Comparison of ENCODE assay signal across 15 cellular contexts in the genomic region with DNA sequence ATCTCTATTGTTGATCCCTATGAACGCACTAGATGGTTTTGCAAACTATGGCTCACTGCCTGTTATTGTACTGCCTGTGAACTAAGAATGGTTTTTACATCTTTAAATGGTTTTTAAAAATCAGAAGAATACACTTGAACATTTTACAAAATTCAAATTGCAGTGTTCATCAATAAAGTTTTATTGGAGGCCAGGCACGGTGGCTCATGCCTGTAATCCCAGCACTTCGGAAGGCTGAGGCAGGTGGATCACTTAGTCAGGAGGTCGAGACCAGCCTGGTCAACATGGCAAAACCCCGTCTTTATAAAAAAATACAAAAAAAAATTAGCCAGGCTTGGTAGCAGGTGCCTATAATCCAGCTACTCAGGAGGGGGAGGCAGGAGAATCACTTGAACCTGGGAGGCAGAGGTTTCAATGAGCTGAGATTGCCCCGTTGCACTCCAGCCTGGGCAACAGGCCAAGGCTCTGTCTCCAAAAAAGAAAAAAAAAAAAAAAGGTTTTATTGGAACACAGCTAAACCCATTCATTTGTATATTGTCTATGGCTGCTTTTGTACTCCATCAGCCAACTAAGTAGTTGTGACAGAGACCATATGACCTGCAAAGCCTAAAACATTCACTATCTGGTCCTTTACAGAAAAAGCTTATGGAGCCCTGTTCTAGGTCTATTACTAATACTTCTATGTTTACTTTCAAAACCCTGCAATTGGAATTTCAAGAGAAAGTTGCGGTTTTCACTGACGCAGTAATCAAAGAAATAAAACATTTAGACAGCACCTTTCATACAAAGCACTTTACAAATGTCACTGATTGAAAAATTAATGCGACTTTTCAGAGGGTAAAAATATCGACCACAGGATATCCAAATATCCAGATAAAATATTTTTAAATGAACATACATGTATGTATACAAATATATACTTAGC.
DNase-seq lines count a peak whose midpoint lies in the region; ATAC-seq and TF ChIP-seq lines count a peak whose summit lies in the region.
"Had no signal": no experiment of that assay in that cellular context is flagged by ENCODE, and none has a peak within 500 bp of the region (broad histone marks: within the 10 kb centered on the region; RNA-seq: fewer than 3 reads in every experiment).

No MANE protein-coding gene starts in this region.

- no peaks in the 10 kb centered on the region for H3K9me3 ChIP-seq in HEK293 (ENCODE audit: control insufficient read depth, insufficient read depth, low read depth, low read length)
- H3K9me3 ChIP-seq: ovary had no signal

- POLR2A ChIA-PET in HEK293 (lab: Yijun Ruan, JAX): interaction anchor here (0.6 to 0.9 kb wide), 4 partner anchors 29 to 413 kb away, joined by 3 to 12 read pairs (median 4); partner anchors contain the start of gene PSMD3

- no peak for TF ChIP-seq CTCF in HEK293 (tag by site-specific recombination; IDR thresholded peaks at IDR 0.05)
- TF ChIP-seq CTCF in GM13977 (IDR thresholded peaks at IDR 0.05; ENCODE audit: extremely low read depth, insufficient read depth, missing control alignments): no peak

- H3K36me3 ChIP-seq in HEK293 (ENCODE audit: control insufficient read depth in 2 of 2, insufficient read depth in 1 of 2, low read length in 2 of 2): no peaks in the 10 kb centered on the region; a peak in 1 of 3 replicates
- H3K36me3 ChIP-seq: ovary had no signal

- no peak overlapping the region for H3K27ac ChIP-seq in HEK293 (ENCODE audit: extremely low read depth, low read depth, low read length)
- H3K27ac ChIP-seq: ovary had no signal

- peaks cover 25% of the 10 kb centered on the region for H3K4me1 ChIP-seq in HEK293 (ENCODE audit: control insufficient read depth, insufficient read depth, low read length)

- CTCF ChIA-PET in HEK293 (lab: Yijun Ruan, JAX): interaction anchor here (0.7 to 1.1 kb wide), 2 partner anchors 27 to 240 kb away, joined by 3 to 4 read pairs; no protein-coding TSS in a partner anchor

- no peak for ATAC-seq in HG02642 (IDR thresholded peaks at IDR 0.05; ENCODE audit: poor library complexity, unreplicated experiment)
- ATAC-seq: HCT116 had no signal

- DNase-seq in DMS153 treated with DMSO at 0.1 percent for 48 hours (lab: John Stamatoyannopoulos, UW; ENCODE audit: unreplicated experiment): peak; percentile 29
- peak; percentile 58 for DNase-seq in NCI-H69 (lab: John Stamatoyannopoulos, UW)
- DNase-seq in foreskin melanocyte: peak; percentile 59
- no peak for DNase-seq in NCI-H187 treated with DMSO at 0.1 percent for 48 hours (lab: John Stamatoyannopoulos, UW)
- no peak for DNase-seq in GM13977 (ENCODE audit: low spot score)
- DNase-seq in CD1c-positive myeloid dendritic cell (ENCODE audit: extremely low spot score): no peak
- DNase-seq: activated CD4-positive, alpha-beta T cell treated with anti-CD3 and anti-CD28 coated beads for 48 hours; effector CD4-positive, alpha-beta T cell; foreskin fibroblast; NCI-H524; ovary; substantia nigra had no signal

- H3K4me3 ChIP-seq in HEK293 (ENCODE audit: low read depth, low read length): no peak overlapping the region
- H3K4me3 ChIP-seq: ovary had no signal

- in situ Hi-C loops in GM13977 (cut with MboI; ENCODE audit: low pct_unique_long_range_greater_than_20kb, low sequenced_read_pairs, unreplicated experiment): no loop called here

TF ChIP-seq in HEK293, 187 proteins besides CTCF, POLR2A, EP300 and RAD21:
- TF ChIP-seq ZNF121 (tag by site-specific recombination; IDR thresholded peaks at IDR 0.05) (peak; percentile 51), SP2 (tag by site-specific recombination; IDR thresholded peaks at IDR 0.05) (no peak), ZNF792 (tag by site-specific recombination; IDR thresholded peaks at IDR 0.05) (no peak), ZNF366 (tag by site-specific recombination; conservative IDR thresholded peaks at IDR 0.05) (peak; percentile 46; the same call in 1 of the 2 replicates), PRDM1 (tag by site-specific recombination; IDR thresholded peaks at IDR 0.05) (peak; percentile 67), ZSCAN30 (tag by site-specific recombination; IDR thresholded peaks at IDR 0.05) (0 out of 2 replicates have a peak, but pooled peaks have one; percentile 22), YY1 (tag by site-specific recombination; IDR thresholded peaks at IDR 0.05) (no peak), ZNF664 (tag by site-specific recombination; IDR thresholded peaks at IDR 0.05) (0 out of 2 replicates have a peak, but pooled peaks have one; percentile 4), GFI1B (tag by site-specific recombination; IDR thresholded peaks at IDR 0.05) (peak; percentile 71; the same call in 1 of the 2 replicates), PRDM4 (tag by site-specific recombination; IDR thresholded peaks at IDR 0.05) (peak; percentile 68), ZNF362 (tag by site-specific recombination; IDR thresholded peaks at IDR 0.05) (peak; percentile 88; the same call in 1 of the 2 replicates), ZNF580 (tag by site-specific recombination; IDR thresholded peaks at IDR 0.05) (0 out of 2 replicates have a peak, but pooled peaks have one; percentile 32), SP7 (tag by site-specific recombination; IDR thresholded peaks at IDR 0.05) (0 out of 2 replicates have a peak, but pooled peaks have one; percentile 30), KLF9 (tag by site-specific recombination; IDR thresholded peaks at IDR 0.05; ENCODE audit: low read depth) (no peak), ZNF157 (tag by site-specific recombination; IDR thresholded peaks at IDR 0.05) (no peak)
- TF ChIP-seq, protein P1, sequence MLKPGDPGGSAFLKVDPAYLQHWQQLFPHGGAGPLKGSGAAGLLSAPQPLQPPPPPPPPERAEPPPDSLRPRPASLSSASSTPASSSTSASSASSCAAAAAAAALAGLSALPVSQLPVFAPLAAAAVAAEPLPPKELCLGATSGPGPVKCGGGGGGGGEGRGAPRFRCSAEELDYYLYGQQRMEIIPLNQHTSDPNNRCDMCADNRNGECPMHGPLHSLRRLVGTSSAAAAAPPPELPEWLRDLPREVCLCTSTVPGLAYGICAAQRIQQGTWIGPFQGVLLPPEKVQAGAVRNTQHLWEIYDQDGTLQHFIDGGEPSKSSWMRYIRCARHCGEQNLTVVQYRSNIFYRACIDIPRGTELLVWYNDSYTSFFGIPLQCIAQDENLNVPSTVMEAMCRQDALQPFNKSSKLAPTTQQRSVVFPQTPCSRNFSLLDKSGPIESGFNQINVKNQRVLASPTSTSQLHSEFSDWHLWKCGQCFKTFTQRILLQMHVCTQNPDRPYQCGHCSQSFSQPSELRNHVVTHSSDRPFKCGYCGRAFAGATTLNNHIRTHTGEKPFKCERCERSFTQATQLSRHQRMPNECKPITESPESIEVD (tag by site-specific recombination; IDR thresholded peaks at IDR 0.05): peak; percentile 76
- TF ChIP-seq, protein P2, sequence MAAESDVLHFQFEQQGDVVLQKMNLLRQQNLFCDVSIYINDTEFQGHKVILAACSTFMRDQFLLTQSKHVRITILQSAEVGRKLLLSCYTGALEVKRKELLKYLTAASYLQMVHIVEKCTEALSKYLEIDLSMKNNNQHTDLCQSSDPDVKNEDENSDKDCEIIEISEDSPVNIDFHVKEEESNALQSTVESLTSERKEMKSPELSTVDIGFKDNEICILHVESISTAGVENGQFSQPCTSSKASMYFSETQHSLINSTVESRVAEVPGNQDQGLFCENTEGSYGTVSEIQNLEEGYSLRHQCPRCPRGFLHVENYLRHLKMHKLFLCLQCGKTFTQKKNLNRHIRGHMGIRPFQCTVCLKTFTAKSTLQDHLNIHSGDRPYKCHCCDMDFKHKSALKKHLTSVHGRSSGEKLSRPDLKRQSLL (tag by site-specific recombination; IDR thresholded peaks at IDR 0.05): peak; percentile 28; the same call in 1 of the 2 replicates

Comparison
In these comparisons a context has a peak if more than half of its experiments do, and no peak if none do; other contexts are left out.
1. DNase-seq: peak in DMS153 treated with DMSO at 0.1 percent for 48 hours (single experiment), NCI-H69 (single experiment) and foreskin melanocyte (single experiment); none in NCI-H187 treated with DMSO at 0.1 percent for 48 hours (single experiment), GM13977 (single experiment) and CD1c-positive myeloid dendritic cell (single experiment).